In genomic region chr5:110376281-110376916, GRCh38 we compare ENCODE assay signal across 1 cellular context.
TF ChIP-seq lines count a peak whose summit lies in the region.

No MANE protein-coding gene starts in this region.

TF ChIP-seq in SK-N-SH, 30 proteins besides CTCF, POLR2A, EP300 and RAD21 (continued from another document):
- TF ChIP-seq, protein P1, sequence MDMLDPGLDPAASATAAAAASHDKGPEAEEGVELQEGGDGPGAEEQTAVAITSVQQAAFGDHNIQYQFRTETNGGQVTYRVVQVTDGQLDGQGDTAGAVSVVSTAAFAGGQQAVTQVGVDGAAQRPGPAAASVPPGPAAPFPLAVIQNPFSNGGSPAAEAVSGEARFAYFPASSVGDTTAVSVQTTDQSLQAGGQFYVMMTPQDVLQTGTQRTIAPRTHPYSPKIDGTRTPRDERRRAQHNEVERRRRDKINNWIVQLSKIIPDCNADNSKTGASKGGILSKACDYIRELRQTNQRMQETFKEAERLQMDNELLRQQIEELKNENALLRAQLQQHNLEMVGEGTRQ (IDR thresholded peaks at IDR 0.05; ENCODE audit: borderline replicate concordance, low read depth, low read length): no peak
- TF ChIP-seq ELF1 (IDR thresholded peaks at IDR 0.05): no peak
- no peak for TF ChIP-seq IRF3 (IDR thresholded peaks at IDR 0.05; ENCODE audit: low read depth, low read length)
- no peak for TF ChIP-seq FOXJ3 (CRISPR knock-in tag; IDR thresholded peaks at IDR 0.05)
- no peak for TF ChIP-seq SMC3 (IDR thresholded peaks at IDR 0.05; ENCODE audit: low read depth, low read length)
- no peak for TF ChIP-seq RFX5 (IDR thresholded peaks at IDR 0.05; ENCODE audit: low read length)
- TF ChIP-seq NFIC (IDR thresholded peaks at IDR 0.05; ENCODE audit: borderline replicate concordance): peak; percentile 84
- no peak for TF ChIP-seq GABPA (IDR thresholded peaks at IDR 0.05; ENCODE audit: low read depth)
- TF ChIP-seq MEF2A (IDR thresholded peaks at IDR 0.05; ENCODE audit: borderline replicate concordance, low read depth): 0 out of 2 replicates have a peak, but pooled peaks have one; percentile 49
- TF ChIP-seq CHD2 (IDR thresholded peaks at IDR 0.05; ENCODE audit: low read length, partially characterized antibody): no peak
- TF ChIP-seq RXRA (IDR thresholded peaks at IDR 0.05; ENCODE audit: borderline replicate concordance, low read depth): peak; percentile 92
- TF ChIP-seq, protein P2, sequence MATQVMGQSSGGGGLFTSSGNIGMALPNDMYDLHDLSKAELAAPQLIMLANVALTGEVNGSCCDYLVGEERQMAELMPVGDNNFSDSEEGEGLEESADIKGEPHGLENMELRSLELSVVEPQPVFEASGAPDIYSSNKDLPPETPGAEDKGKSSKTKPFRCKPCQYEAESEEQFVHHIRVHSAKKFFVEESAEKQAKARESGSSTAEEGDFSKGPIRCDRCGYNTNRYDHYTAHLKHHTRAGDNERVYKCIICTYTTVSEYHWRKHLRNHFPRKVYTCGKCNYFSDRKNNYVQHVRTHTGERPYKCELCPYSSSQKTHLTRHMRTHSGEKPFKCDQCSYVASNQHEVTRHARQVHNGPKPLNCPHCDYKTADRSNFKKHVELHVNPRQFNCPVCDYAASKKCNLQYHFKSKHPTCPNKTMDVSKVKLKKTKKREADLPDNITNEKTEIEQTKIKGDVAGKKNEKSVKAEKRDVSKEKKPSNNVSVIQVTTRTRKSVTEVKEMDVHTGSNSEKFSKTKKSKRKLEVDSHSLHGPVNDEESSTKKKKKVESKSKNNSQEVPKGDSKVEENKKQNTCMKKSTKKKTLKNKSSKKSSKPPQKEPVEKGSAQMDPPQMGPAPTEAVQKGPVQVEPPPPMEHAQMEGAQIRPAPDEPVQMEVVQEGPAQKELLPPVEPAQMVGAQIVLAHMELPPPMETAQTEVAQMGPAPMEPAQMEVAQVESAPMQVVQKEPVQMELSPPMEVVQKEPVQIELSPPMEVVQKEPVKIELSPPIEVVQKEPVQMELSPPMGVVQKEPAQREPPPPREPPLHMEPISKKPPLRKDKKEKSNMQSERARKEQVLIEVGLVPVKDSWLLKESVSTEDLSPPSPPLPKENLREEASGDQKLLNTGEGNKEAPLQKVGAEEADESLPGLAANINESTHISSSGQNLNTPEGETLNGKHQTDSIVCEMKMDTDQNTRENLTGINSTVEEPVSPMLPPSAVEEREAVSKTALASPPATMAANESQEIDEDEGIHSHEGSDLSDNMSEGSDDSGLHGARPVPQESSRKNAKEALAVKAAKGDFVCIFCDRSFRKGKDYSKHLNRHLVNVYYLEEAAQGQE (IDR thresholded peaks at IDR 0.05; ENCODE audit: low read depth, low read length): no peak
- no peak for TF ChIP-seq USF1 (IDR thresholded peaks at IDR 0.05; ENCODE audit: borderline replicate concordance, low read depth)
- TF ChIP-seq TAF1 (IDR thresholded peaks at IDR 0.05; ENCODE audit: borderline replicate concordance, low read depth, low read length): no peak
- peak; percentile 84 for TF ChIP-seq FOXM1 (IDR thresholded peaks at IDR 0.05; ENCODE audit: low read depth)
TF ChIP-seq in SK-N-SH: peak in this region for 12.
